Comparison of ENCODE assay signal across 1 cellular context in genomic region chr20:61784801-61785566, GRCh38.
TF ChIP-seq lines count a peak whose summit lies in the region.

No MANE protein-coding gene starts in this region.

TF ChIP-seq in H1, 55 proteins besides CTCF, POLR2A, EP300 and RAD21:
- no peak for TF ChIP-seq KDM1A (IDR thresholded peaks at IDR 0.05; ENCODE audit: borderline replicate concordance, low read length)
- TF ChIP-seq BRCA1 (IDR thresholded peaks at IDR 0.05; ENCODE audit: low read depth, low read length) = no peak
- TF ChIP-seq TCF12 (IDR thresholded peaks at IDR 0.05; ENCODE audit: low read depth, low read length) = no peak
- TF ChIP-seq RXRA (IDR thresholded peaks at IDR 0.05; ENCODE audit: insufficient read depth, low read depth, low read length) = no peak
- no peak for TF ChIP-seq HDAC2 (IDR thresholded peaks at IDR 0.05; ENCODE audit: borderline replicate concordance in 1 of 2, low read depth in 2 of 2, low read length in 2 of 2)
- no peak for TF ChIP-seq RBBP5 (IDR thresholded peaks at IDR 0.05; ENCODE audit: borderline replicate concordance, low read depth, low read length)
- no peak for TF ChIP-seq TBP (IDR thresholded peaks at IDR 0.05; ENCODE audit: low read depth, low read length)
- TF ChIP-seq HDAC6 (IDR thresholded peaks at IDR 0.05; ENCODE audit: low read depth, low read length) = no peak
- TF ChIP-seq SRF (IDR thresholded peaks at IDR 0.05; ENCODE audit: low read depth, low read length) = no peak
- TF ChIP-seq JUND (IDR thresholded peaks at IDR 0.05; ENCODE audit: low read length) = no peak
- TF ChIP-seq MAFK (IDR thresholded peaks at IDR 0.05; ENCODE audit: low read depth, low read length) = no peak
- TF ChIP-seq TAF7 (optimal IDR thresholded peaks at IDR 0.05; ENCODE audit: borderline replicate concordance, low read depth, low read length) = no peak
- no peak for TF ChIP-seq KDM5A (IDR thresholded peaks at IDR 0.05; ENCODE audit: low read length)
- TF ChIP-seq POU5F1 (IDR thresholded peaks at IDR 0.05; ENCODE audit: low read depth, low read length) = no peak
- no peak for TF ChIP-seq CBX5 (IDR thresholded peaks at IDR 0.05; ENCODE audit: low read depth, low read length)
